ENCODE assay signal across 21 cellular contexts in genomic region chr2:8149985-8150547, GRCh38.
A peak's percentile ranks its signal among the peaks of the same experiment; 100 is the strongest.
DNase-seq lines count a peak whose midpoint lies in the region; ATAC-seq and TF ChIP-seq lines count a peak whose summit lies in the region.
"Had no signal": no experiment of that assay in that cellular context is flagged by ENCODE, and none has a peak within 500 bp of the region (broad histone marks: within the 10 kb centered on the region; RNA-seq: fewer than 3 reads in every experiment).

No MANE protein-coding gene starts in this region.

- no peaks in the 10 kb centered on the region for H3K27me3 ChIP-seq in AG04450 (ENCODE audit: control insufficient read depth, insufficient read depth, low read length)
- no peaks in the 10 kb centered on the region for H3K27me3 ChIP-seq in lower lobe of right lung (ENCODE audit: low read depth)

- ATAC-seq in SK-N-SH treated with all-trans-retinoic acid at 6 μM for 48 hours, result peak; percentile 74
- no peak for ATAC-seq in lower lobe of right lung
- no peak for ATAC-seq in HG03025 (IDR thresholded peaks at IDR 0.05; ENCODE audit: low FRiP score, unreplicated experiment)
- ATAC-seq: activated CD8-positive, alpha-beta T cell treated with anti-CD3 and anti-CD28 coated beads, Interleukin-2, amount 10 ng/mL, durations not matched to agents 7 days and 5 days; activated naive CD8-positive, alpha-beta T cell treated with anti-CD3 and anti-CD28 coated beads, Interleukin-2, amount 50 U/mL, for 24 hours; natural killer cell treated with Interleukin-12 subunit alpha and Interleukin-12 subunit beta and Interleukin-15 and Interleukin-18, amount 100 ng/mL, for 72 hours; Right ventricle myocardium inferior had no signal

- H3K4me3 Mint-ChIP-seq in endothelial cell (ENCODE audit: unreplicated experiment) (no peak overlapping the region), nephron (no peak overlapping the region)
- H3K4me3 Mint-ChIP-seq: activated B cell treated with CpG ODN at 0.5 μM for 24 hours; activated CD8-positive, alpha-beta T cell treated with anti-CD3 and anti-CD28 coated beads, Interleukin-2, amount 10 ng/mL, durations not matched to agents 7 days and 5 days; activated naive CD8-positive, alpha-beta T cell treated with anti-CD3 and anti-CD28 coated beads, Interleukin-2, amount 50 U/mL, for 24 hours; activated T-helper 1 cell treated with anti-CD3 and anti-CD28 coated beads, Interleukin-12 subunit alpha, Interleukin-12 subunit beta, Interleukin-2, Interleukin-4 antibody, amounts not matched to agents 30 ng/mL and 10 ng/mL and 1 ng/mL, durations not matched to agents 14 hours and 24 hours and 36 hours; CD4-positive, CD25-positive, alpha-beta regulatory T cell; natural killer cell treated with Interleukin-12 subunit alpha and Interleukin-12 subunit beta and Interleukin-15 and Interleukin-18, amount 100 ng/mL, for 72 hours; stimulated activated naive CD8-positive, alpha-beta T cell treated with anti-CD3 and anti-CD28 coated beads, Interleukin-15, Interleukin-2, amounts not matched to agents 100 ng/mL and 50 ng/mL, for 24 hours; T-helper 1 cell treated with Interleukin-12 subunit alpha and Interleukin-12 subunit beta and Interleukin-4 antibody, amounts not matched to agents 30 μg/mL and 1 μg/mL, for 36 hours had no signal

- peaks cover 13% of the 10 kb centered on the region for H3K4me1 ChIP-seq in lower lobe of right lung

- intact Hi-C loops in lower lobe of right lung (cut with DNase I), result no loop called here

- no peak for DNase-seq in AG04450 (ENCODE audit: low read depth, low spot score)
- DNase-seq in endothelial cell (ENCODE audit: low spot score), result no peak
- DNase-seq in GM19238 (ENCODE audit: insufficient read length, low spot score), result no peak
- DNase-seq in SHP77 (lab: John Stamatoyannopoulos, UW), result no peak
- no peak for DNase-seq in lower lobe of right lung
- DNase-seq: activated B cell treated with CpG ODN at 0.5 μM for 24 hours; activated CD8-positive, alpha-beta T cell treated with anti-CD3 and anti-CD28 coated beads, Interleukin-2, amount 10 ng/mL, durations not matched to agents 7 days and 5 days; activated naive CD8-positive, alpha-beta T cell treated with anti-CD3 and anti-CD28 coated beads, Interleukin-2, amount 50 U/mL, for 24 hours; CD4-positive, CD25-positive, alpha-beta regulatory T cell; DMS53; mammary epithelial cell; NCI-H146; NCI-H226 had no signal

- TF ChIP-seq CTCF in AG04450 (IDR thresholded peaks at IDR 0.05; ENCODE audit: low read depth, low read length) (no peak), endothelial cell (IDR thresholded peaks at IDR 0.05; ENCODE audit: unreplicated experiment) (no peak), nephron (IDR thresholded peaks at IDR 0.05; ENCODE audit: unreplicated experiment in 3 of 3) (no peak), lower lobe of right lung (IDR thresholded peaks at IDR 0.05) (no peak)

- H3K27ac Mint-ChIP-seq in endothelial cell (ENCODE audit: unreplicated experiment) (peak overlapping the region; percentile 67), nephron (peak overlapping the region; percentile 32 to 87 (median 47))
- H3K27ac Mint-ChIP-seq: activated B cell treated with CpG ODN at 0.5 μM for 24 hours; activated CD8-positive, alpha-beta T cell treated with anti-CD3 and anti-CD28 coated beads, Interleukin-2, amount 10 ng/mL, durations not matched to agents 7 days and 5 days; activated naive CD8-positive, alpha-beta T cell treated with anti-CD3 and anti-CD28 coated beads, Interleukin-2, amount 50 U/mL, for 24 hours; activated T-helper 1 cell treated with anti-CD3 and anti-CD28 coated beads, Interleukin-12 subunit alpha, Interleukin-12 subunit beta, Interleukin-2, Interleukin-4 antibody, amounts not matched to agents 30 ng/mL and 10 ng/mL and 1 ng/mL, durations not matched to agents 14 hours and 24 hours and 36 hours; stimulated activated naive CD8-positive, alpha-beta T cell treated with anti-CD3 and anti-CD28 coated beads, Interleukin-15, Interleukin-2, amounts not matched to agents 100 ng/mL and 50 ng/mL, for 24 hours; T-helper 1 cell treated with Interleukin-12 subunit alpha and Interleukin-12 subunit beta and Interleukin-4 antibody, amounts not matched to agents 30 μg/mL and 1 μg/mL, for 36 hours had no signal

- H3K9me3 ChIP-seq in AG04450 (ENCODE audit: control insufficient read depth, insufficient read depth, low read length) (no peaks in the 10 kb centered on the region), lower lobe of right lung (no peaks in the 10 kb centered on the region)

- no peaks in the 10 kb centered on the region for H3K9me3 Mint-ChIP-seq in endothelial cell (ENCODE audit: unreplicated experiment)
- peaks cover 3% of the 10 kb centered on the region for H3K9me3 Mint-ChIP-seq in nephron
- H3K9me3 Mint-ChIP-seq: activated B cell treated with CpG ODN at 0.5 μM for 24 hours had no signal

- H3K36me3 ChIP-seq in lower lobe of right lung, result no peaks in the 10 kb centered on the region

- POLR2A ChIA-PET in AG04450 (lab: Yijun Ruan, JAX), result interaction anchor here (1.0 kb wide), 1 partner anchor 532 kb away, joined by 4 read pairs; the partner anchor contains the start of gene ID2

- H3K27me3 Mint-ChIP-seq in endothelial cell (ENCODE audit: unreplicated experiment) (peaks cover 12% of the 10 kb centered on the region), nephron (ENCODE audit: low read depth) (peaks cover 11% of the 10 kb centered on the region)
- H3K27me3 Mint-ChIP-seq: activated naive CD8-positive, alpha-beta T cell treated with anti-CD3 and anti-CD28 coated beads, Interleukin-2, amount 50 U/mL, for 24 hours; CD4-positive, CD25-positive, alpha-beta regulatory T cell; natural killer cell treated with Interleukin-12 subunit alpha and Interleukin-12 subunit beta and Interleukin-15 and Interleukin-18, amount 100 ng/mL, for 72 hours; stimulated activated naive CD8-positive, alpha-beta T cell treated with anti-CD3 and anti-CD28 coated beads, Interleukin-15, Interleukin-2, amounts not matched to agents 100 ng/mL and 50 ng/mL, for 24 hours had no signal

- H3K27ac ChIP-seq in AG04450 (ENCODE audit: low read depth, low read length), result peak overlapping the region; percentile 13
- H3K27ac ChIP-seq in lower lobe of right lung, result no peak overlapping the region

- H3K4me1 Mint-ChIP-seq in endothelial cell (ENCODE audit: unreplicated experiment) (peaks cover 42% of the 10 kb centered on the region), nephron (peaks cover 20% of the 10 kb centered on the region)

- CTCF ChIA-PET in AG04450 (lab: Charles Lee), result no interaction called here

- peaks cover 4% of the 10 kb centered on the region for H3K36me3 Mint-ChIP-seq in endothelial cell (ENCODE audit: low read depth, unreplicated experiment)
- H3K36me3 Mint-ChIP-seq in nephron (ENCODE audit: low read depth), result no peaks in the 10 kb centered on the region
- H3K36me3 Mint-ChIP-seq: CD4-positive, CD25-positive, alpha-beta regulatory T cell had no signal

- H3K4me3 ChIP-seq in AG04450 (ENCODE audit: low read depth, low read length) (no peak overlapping the region), lower lobe of right lung (no peak overlapping the region)

TF ChIP-seq in SK-N-SH treated with all-trans-retinoic acid at 6 μM for 48 hours, 23 proteins besides CTCF, POLR2A, EP300 and RAD21:
- TF ChIP-seq ESRRG (CRISPR knock-in tag; IDR thresholded peaks at IDR 0.05), result no peak
- no peak for TF ChIP-seq PPARA (CRISPR knock-in tag; IDR thresholded peaks at IDR 0.05; ENCODE audit: borderline replicate concordance)
- no peak for TF ChIP-seq ZNF8 (CRISPR knock-in tag; IDR thresholded peaks at IDR 0.05)
- no peak for TF ChIP-seq GLIS3 (CRISPR knock-in tag; IDR thresholded peaks at IDR 0.05)
- no peak for TF ChIP-seq TCF4 (CRISPR knock-in tag; IDR thresholded peaks at IDR 0.05; ENCODE audit: borderline replicate concordance)
- TF ChIP-seq ZFP30 (CRISPR knock-in tag; IDR thresholded peaks at IDR 0.05), result no peak
- no peak for TF ChIP-seq CSDC2 (CRISPR knock-in tag; IDR thresholded peaks at IDR 0.05)
- no peak for TF ChIP-seq TOX (CRISPR knock-in tag; IDR thresholded peaks at IDR 0.05; ENCODE audit: borderline replicate concordance)
- TF ChIP-seq, protein P1, sequence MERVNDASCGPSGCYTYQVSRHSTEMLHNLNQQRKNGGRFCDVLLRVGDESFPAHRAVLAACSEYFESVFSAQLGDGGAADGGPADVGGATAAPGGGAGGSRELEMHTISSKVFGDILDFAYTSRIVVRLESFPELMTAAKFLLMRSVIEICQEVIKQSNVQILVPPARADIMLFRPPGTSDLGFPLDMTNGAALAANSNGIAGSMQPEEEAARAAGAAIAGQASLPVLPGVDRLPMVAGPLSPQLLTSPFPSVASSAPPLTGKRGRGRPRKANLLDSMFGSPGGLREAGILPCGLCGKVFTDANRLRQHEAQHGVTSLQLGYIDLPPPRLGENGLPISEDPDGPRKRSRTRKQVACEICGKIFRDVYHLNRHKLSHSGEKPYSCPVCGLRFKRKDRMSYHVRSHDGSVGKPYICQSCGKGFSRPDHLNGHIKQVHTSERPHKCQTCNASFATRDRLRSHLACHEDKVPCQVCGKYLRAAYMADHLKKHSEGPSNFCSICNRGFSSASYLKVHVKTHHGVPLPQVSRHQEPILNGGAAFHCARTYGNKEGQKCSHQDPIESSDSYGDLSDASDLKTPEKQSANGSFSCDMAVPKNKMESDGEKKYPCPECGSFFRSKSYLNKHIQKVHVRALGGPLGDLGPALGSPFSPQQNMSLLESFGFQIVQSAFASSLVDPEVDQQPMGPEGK (CRISPR knock-in tag; IDR thresholded peaks at IDR 0.05; ENCODE audit: borderline replicate concordance), result no peak
